ENCODE assay signal across 8 cellular contexts in genomic region chr16:67561501-67561823, GRCh38. TPM values are rescaled to one million over a fixed set of nuclear protein-coding genes. Genes with fewer than 3 reads are reported as not detected.
DNase-seq lines count a peak whose midpoint lies in the region; ATAC-seq and TF ChIP-seq lines count a peak whose summit lies in the region.

No MANE protein-coding gene starts in this region.

- peak overlapping the region; percentile 82 for H3K27ac Mint-ChIP-seq in activated naive CD4-positive, alpha-beta T cell treated with anti-CD3 and anti-CD28 coated beads, Interleukin-2, amount 50 U/mL, for 24 hours
- H3K27ac Mint-ChIP-seq in memory B cell (peak overlapping the region; percentile 36), type B pancreatic cell (peak overlapping the region; percentile 93)

- H3K9me3 ChIP-seq in body of pancreas, result no peaks in the 10 kb centered on the region

- H3K36me3 ChIP-seq in body of pancreas (replicated peaks in 1 of 2; ENCODE audit: insufficient read depth in 1 of 2, low read depth in 2 of 2), result no peaks in the 10 kb centered on the region

- no peak for TF ChIP-seq POLR2A in body of pancreas (IDR thresholded peaks at IDR 0.05)

- H3K4me3 Mint-ChIP-seq in activated naive CD4-positive, alpha-beta T cell treated with anti-CD3 and anti-CD28 coated beads, Interleukin-2, amount 50 U/mL, for 24 hours, result peak overlapping the region; percentile 88
- peak overlapping the region; percentile 87 for H3K4me3 Mint-ChIP-seq in memory B cell
- H3K4me3 Mint-ChIP-seq in type B pancreatic cell, result peak overlapping the region; percentile 91

- no peak for TF ChIP-seq CTCF in body of pancreas (IDR thresholded peaks at IDR 0.05)
- TF ChIP-seq CTCF in type B pancreatic cell (conservative IDR thresholded peaks at IDR 0.05), result no peak

- H3K36me3 Mint-ChIP-seq in activated naive CD4-positive, alpha-beta T cell treated with anti-CD3 and anti-CD28 coated beads, Interleukin-2, amount 50 U/mL, for 24 hours, result peaks cover 4% of the 10 kb centered on the region
- H3K36me3 Mint-ChIP-seq in memory B cell (peaks cover 6% of the 10 kb centered on the region), type B pancreatic cell (no peaks in the 10 kb centered on the region)

- intact Hi-C loops in body of pancreas (cut with DNase I), result no loop called here

- no peak for DNase-seq in activated naive CD4-positive, alpha-beta T cell treated with Interleukin-2 at 50 U/mL for 16 hours
- DNase-seq in body of pancreas (no peak), memory B cell (ENCODE audit: low spot score in 2 of 2) (no peak), type B pancreatic cell (ENCODE audit: extremely low spot score, unreplicated experiment) (no peak), AML-193 (lab: John Stamatoyannopoulos, UW) (no peak)
- no peak for DNase-seq in stimulated activated CD4-positive, alpha-beta T cell treated with anti-CD3 and anti-CD28 coated beads, Interleukin-4, amount 100 ng/mL, for 1 hour

- peak overlapping the region; percentile 94 to 100 (median 99) for H3K27ac ChIP-seq in body of pancreas

- no peak for ATAC-seq in body of pancreas
- ATAC-seq in memory B cell (ENCODE audit: low read depth), result no peak
- no peak for ATAC-seq in HG03378 (IDR thresholded peaks at IDR 0.05; ENCODE audit: unreplicated experiment)

- no peaks in the 10 kb centered on the region for H3K27me3 ChIP-seq in body of pancreas

- no peaks in the 10 kb centered on the region for H3K27me3 Mint-ChIP-seq in activated naive CD4-positive, alpha-beta T cell treated with anti-CD3 and anti-CD28 coated beads, Interleukin-2, amount 50 U/mL, for 24 hours
- no peaks in the 10 kb centered on the region for H3K27me3 Mint-ChIP-seq in memory B cell
- no peaks in the 10 kb centered on the region for H3K27me3 Mint-ChIP-seq in type B pancreatic cell

- peaks cover 42% of the 10 kb centered on the region for H3K4me1 Mint-ChIP-seq in activated naive CD4-positive, alpha-beta T cell treated with anti-CD3 and anti-CD28 coated beads, Interleukin-2, amount 50 U/mL, for 24 hours
- H3K4me1 Mint-ChIP-seq in memory B cell, result peaks cover 27% of the 10 kb centered on the region
- peaks cover 19% of the 10 kb centered on the region for H3K4me1 Mint-ChIP-seq in type B pancreatic cell (ENCODE audit: unreplicated experiment)

- 4 to 5% methylated on average over 7 to 8 of the region's 8 CpGs for WGBS in body of pancreas, 2 donors

- peaks cover 31% of the 10 kb centered on the region for H3K4me1 ChIP-seq in body of pancreas

- H3K4me3 ChIP-seq in body of pancreas, result peak overlapping the region in 1 of 2 donors; percentile 23

- no peaks in the 10 kb centered on the region for H3K9me3 Mint-ChIP-seq in activated naive CD4-positive, alpha-beta T cell treated with anti-CD3 and anti-CD28 coated beads, Interleukin-2, amount 50 U/mL, for 24 hours
- H3K9me3 Mint-ChIP-seq in memory B cell, result no peaks in the 10 kb centered on the region
- H3K9me3 Mint-ChIP-seq in type B pancreatic cell, result no peaks in the 10 kb centered on the region

RNA-seq across cellular contexts. Expression of gene CTCF, which starts 0.9 kb away (rescaled TPM):
- total RNA-seq in body of pancreas (10 to 100 TPM; 24.4 to 33.0 TPM), type B pancreatic cell (ENCODE audit: low replicate concordance) (48.4 and 57.8 TPM in 2 replicates)

RNA-seq across cellular contexts. Expression of gene RIPOR1, which starts 32.8 kb away (rescaled TPM):
- 10 to 100 TPM; 37.9 to 62.6 TPM for total RNA-seq in body of pancreas
- 38.5 and 43.1 TPM in 2 replicates for total RNA-seq in type B pancreatic cell (ENCODE audit: low replicate concordance)

Comparison
In these comparisons a context has a peak if more than half of its experiments do, and no peak if none do; other contexts are left out.
1. H3K27ac Mint-ChIP-seq: peak in every context shown above with its lines; median percentile 93 in type B pancreatic cell; 82 in activated naive CD4-positive, alpha-beta T cell treated with anti-CD3 and anti-CD28 coated beads, Interleukin-2, amount 50 U/mL, for 24 hours; 36 in memory B cell.